ENCODE assay signal across 22 cellular contexts in genomic region chr11:71066311-71066710, GRCh38.
"Had no signal": no experiment of that assay in that cellular context is flagged by ENCODE, and none has a peak within 500 bp of the region (broad histone marks: within the 10 kb centered on the region; RNA-seq: fewer than 3 reads in every experiment).

No MANE protein-coding gene starts in this region.

- ATAC-seq: activated naive CD4-positive, alpha-beta T cell treated with anti-CD3 and anti-CD28 coated beads, Interleukin-2, amount 50 U/mL, for 72 hours; activated naive CD8-positive, alpha-beta T cell treated with anti-CD3 and anti-CD28 coated beads, Interleukin-2, amount 50 U/mL, for 24 hours; activated T-cell treated with anti-CD3 and anti-CD28 coated beads, Interleukin-2, amount 50 U/mL, for 4 hours; body of pancreas had no signal

- DNase-seq: activated CD4-positive, alpha-beta memory T cell treated with anti-CD3 and anti-CD28 coated beads for 36 hours; activated CD4-positive, alpha-beta T cell treated with anti-CD3 and anti-CD28 coated beads, Interleukin-2, amount 10 ng/mL, durations not matched to agents 7 days and 5 days; activated CD4-positive, CD25-positive, alpha-beta regulatory T cell; activated CD8-positive, alpha-beta memory T cell treated with anti-CD3 and anti-CD28 coated beads for 24 hours; activated effector memory CD4-positive, alpha-beta T cell treated with anti-CD3 and anti-CD28 coated beads, Interleukin-2, amount 50 U/mL, for 16 hours; activated naive CD4-positive, alpha-beta T cell treated with Interleukin-2 at 50 U/mL for 16 hours; activated naive CD8-positive, alpha-beta T cell treated with anti-CD3 and anti-CD28 coated beads, Interleukin-2, amount 50 U/mL, for 24 hours; activated T-cell treated with anti-CD3 and anti-CD28 coated beads, Interleukin-2, amount 50 U/mL, for 4 hours; amniotic stem cell; body of pancreas; central memory CD4-positive, alpha-beta T cell; Karpas-422; NCI-H1105; NCI-H1436 treated with DMSO at 0.1 percent for 48 hours; NCI-H187; NCI-H2081 treated with DMSO at 0.1 percent for 48 hours; NCI-H446; NCI-H524; PC-9; SHP77 treated with DMSO at 0.1 percent for 48 hours; T-helper 9 cell had no signal
